Comparison of ENCODE assay signal across 8 cellular contexts in genomic region chr6:33620584-33621395, GRCh38. TPM values are rescaled to one million over a fixed set of nuclear protein-coding genes. Genes with fewer than 3 reads are reported as not detected.
DNase-seq lines count a peak whose midpoint lies in the region; ATAC-seq and TF ChIP-seq lines count a peak whose summit lies in the region.

TSS of gene ITPR3 (plus strand) at chr6:33621322. CDS start at chr6:33621603, 281 bp downstream.

- H3K27ac ChIP-seq in esophagus muscularis mucosa (replicated peaks in 1 of 4) = peak within 1 kb of the TSS; percentile 79 to 90 (median 85)
- no peak within 1 kb of the TSS for H3K27ac ChIP-seq in neural cell (ENCODE audit: low read length)
- peak within 1 kb of the TSS; percentile 62 for H3K27ac ChIP-seq in subcutaneous abdominal adipose tissue (ENCODE audit: low read depth, low read length)

- no peak for TF ChIP-seq POLR2A in esophagus muscularis mucosa (IDR thresholded peaks at IDR 0.05; ENCODE audit: low read depth)

- H3K4me3 ChIP-seq in esophagus muscularis mucosa (peak within 1 kb of the TSS; percentile 58 to 78 (median 62)), neural cell (ENCODE audit: low read length) (peak within 1 kb of the TSS; percentile 60), subcutaneous abdominal adipose tissue (ENCODE audit: low read depth in 1 of 5, low read length in 5 of 5) (peak within 1 kb of the TSS; percentile 70 to 84 (median 75))

- H3K79me2 ChIP-seq in neural cell (replicated peaks; ENCODE audit: insufficient read depth, low read length) = no peaks in the 10 kb centered on the region

- H2AFZ ChIP-seq in neural cell (ENCODE audit: low read depth, low read length) = no peak within 1 kb of the TSS

- TF ChIP-seq EP300 in esophagus muscularis mucosa (IDR thresholded peaks at IDR 0.05) (no peak), neural cell (conservative IDR thresholded peaks at IDR 0.05; ENCODE audit: poor library complexity, severe bottlenecking) (no peak)

- H3K27me3 ChIP-seq in esophagus muscularis mucosa (peaks cover 0 to 48% (median 9%) of the 10 kb centered on the region in 4 donors), neural cell (ENCODE audit: insufficient read depth, low read depth, low read length) (peaks cover 58% of the 10 kb centered on the region), subcutaneous abdominal adipose tissue (ENCODE audit: control insufficient read depth in 5 of 5, insufficient read depth in 4 of 5, low read length in 5 of 5) (peaks cover 0 to 13% (median 10%) of the 10 kb centered on the region in 5 donors)

- peak; percentile 73 for ATAC-seq in HG03045 (IDR thresholded peaks at IDR 0.05; ENCODE audit: unreplicated experiment)

- 3% methylated on average over 9 of the region's 75 CpGs for WGBS in esophagus muscularis mucosa

- peak; percentile 74 to 87 (median 84) for DNase-seq in NCI-H1417 (lab: John Stamatoyannopoulos, UW)
- DNase-seq in NCI-H1417 treated with DMSO at 0.1 percent for 48 hours (lab: John Stamatoyannopoulos, UW) = no peak
- peak; percentile 49 to 52 for DNase-seq in NOMO-1 (lab: John Stamatoyannopoulos, UW; ENCODE audit: unreplicated experiment in 2 of 2)
- peak; percentile 51 for DNase-seq in activated T-cell treated with anti-CD3 and anti-CD28 coated beads for 4 hours
- no peak for DNase-seq in esophagus muscularis mucosa (ENCODE audit: extremely low spot score)

- no peak within 1 kb of the TSS for H3K9ac ChIP-seq in neural cell (ENCODE audit: low read length)
- peak within 1 kb of the TSS; percentile 16 to 73 (median 66) for H3K9ac ChIP-seq in subcutaneous abdominal adipose tissue (ENCODE audit: low read length in 5 of 5)

- intact Hi-C loops in esophagus muscularis mucosa (cut with DNase I) = no loop called here

- H4K20me1 ChIP-seq in neural cell (ENCODE audit: insufficient read depth) = no peaks in the 10 kb centered on the region

- no peaks in the 10 kb centered on the region for H3F3A ChIP-seq in neural cell (ENCODE audit: insufficient read depth, low read length, poor library complexity, severe bottlenecking)

- H3K9me2 ChIP-seq in neural cell (ENCODE audit: insufficient read depth, low read length) = no peaks in the 10 kb centered on the region

- H3K9me3 ChIP-seq in esophagus muscularis mucosa = no peaks in the 10 kb centered on the region
- no peaks in the 10 kb centered on the region for H3K9me3 ChIP-seq in neural cell (ENCODE audit: low read length)
- no peaks in the 10 kb centered on the region for H3K9me3 ChIP-seq in subcutaneous abdominal adipose tissue (ENCODE audit: control insufficient read depth in 5 of 5, low read length in 5 of 5)

- TF ChIP-seq CTCF in esophagus muscularis mucosa (IDR thresholded peaks at IDR 0.05) = no peak
- no peak for TF ChIP-seq CTCF in neural cell (IDR thresholded peaks at IDR 0.05; ENCODE audit: poor library complexity, severe bottlenecking)

- H3K4me1 ChIP-seq in esophagus muscularis mucosa = peaks cover 20 to 62% (median 53%) of the 10 kb centered on the region in 4 donors
- H3K4me1 ChIP-seq in subcutaneous abdominal adipose tissue (ENCODE audit: control insufficient read depth in 5 of 5, insufficient read depth in 5 of 5, low read length in 5 of 5) = peaks cover 0 to 40% (median 25%) of the 10 kb centered on the region in 5 donors

- H3K36me3 ChIP-seq in esophagus muscularis mucosa = peaks cover 0 to 13% (median 0%) of the 10 kb centered on the region in 4 donors
- no peaks in the 10 kb centered on the region for H3K36me3 ChIP-seq in neural cell (ENCODE audit: insufficient read depth, low read length)
- no peaks in the 10 kb centered on the region for H3K36me3 ChIP-seq in subcutaneous abdominal adipose tissue (ENCODE audit: control insufficient read depth in 5 of 5, insufficient read depth in 5 of 5, low read length in 5 of 5)

- no peak for TF ChIP-seq RAD21 in neural cell (conservative IDR thresholded peaks at IDR 0.05)

- no peak within 1 kb of the TSS for H3K4me2 ChIP-seq in neural cell (ENCODE audit: low read length)

TF ChIP-seq in neural cell, 6 proteins besides CTCF, POLR2A, EP300 and RAD21:
- TF ChIP-seq POLR2AphosphoS5 (IDR thresholded peaks at IDR 0.05) (no peak), MXI1 (conservative IDR thresholded peaks at IDR 0.05; ENCODE audit: poor library complexity, severe bottlenecking) (no peak), EZH2 (IDR thresholded peaks at IDR 0.05; ENCODE audit: borderline replicate concordance, insufficient read depth, low read length, poor library complexity, severe bottlenecking) (no peak), SMC3 (conservative IDR thresholded peaks at IDR 0.05; ENCODE audit: poor library complexity) (no peak), TAF1 (IDR thresholded peaks at IDR 0.05; ENCODE audit: low read depth) (no peak)
- TF ChIP-seq, protein P1, sequence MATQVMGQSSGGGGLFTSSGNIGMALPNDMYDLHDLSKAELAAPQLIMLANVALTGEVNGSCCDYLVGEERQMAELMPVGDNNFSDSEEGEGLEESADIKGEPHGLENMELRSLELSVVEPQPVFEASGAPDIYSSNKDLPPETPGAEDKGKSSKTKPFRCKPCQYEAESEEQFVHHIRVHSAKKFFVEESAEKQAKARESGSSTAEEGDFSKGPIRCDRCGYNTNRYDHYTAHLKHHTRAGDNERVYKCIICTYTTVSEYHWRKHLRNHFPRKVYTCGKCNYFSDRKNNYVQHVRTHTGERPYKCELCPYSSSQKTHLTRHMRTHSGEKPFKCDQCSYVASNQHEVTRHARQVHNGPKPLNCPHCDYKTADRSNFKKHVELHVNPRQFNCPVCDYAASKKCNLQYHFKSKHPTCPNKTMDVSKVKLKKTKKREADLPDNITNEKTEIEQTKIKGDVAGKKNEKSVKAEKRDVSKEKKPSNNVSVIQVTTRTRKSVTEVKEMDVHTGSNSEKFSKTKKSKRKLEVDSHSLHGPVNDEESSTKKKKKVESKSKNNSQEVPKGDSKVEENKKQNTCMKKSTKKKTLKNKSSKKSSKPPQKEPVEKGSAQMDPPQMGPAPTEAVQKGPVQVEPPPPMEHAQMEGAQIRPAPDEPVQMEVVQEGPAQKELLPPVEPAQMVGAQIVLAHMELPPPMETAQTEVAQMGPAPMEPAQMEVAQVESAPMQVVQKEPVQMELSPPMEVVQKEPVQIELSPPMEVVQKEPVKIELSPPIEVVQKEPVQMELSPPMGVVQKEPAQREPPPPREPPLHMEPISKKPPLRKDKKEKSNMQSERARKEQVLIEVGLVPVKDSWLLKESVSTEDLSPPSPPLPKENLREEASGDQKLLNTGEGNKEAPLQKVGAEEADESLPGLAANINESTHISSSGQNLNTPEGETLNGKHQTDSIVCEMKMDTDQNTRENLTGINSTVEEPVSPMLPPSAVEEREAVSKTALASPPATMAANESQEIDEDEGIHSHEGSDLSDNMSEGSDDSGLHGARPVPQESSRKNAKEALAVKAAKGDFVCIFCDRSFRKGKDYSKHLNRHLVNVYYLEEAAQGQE (IDR thresholded peaks at IDR 0.05; ENCODE audit: borderline replicate concordance) = no peak
TF ChIP-seq in neural cell: peak in this region for 0.

RNA-seq across cellular contexts. Expression of gene ITPR3, which starts in this region (rescaled TPM):
- total RNA-seq in esophagus muscularis mucosa = 10 to 100 TPM; 12.1 to 24.9 (median 20.5) TPM
- 0.11 and 0.16 TPM in 2 replicates for polyA plus RNA-seq in neural cell
- polyA minus RNA-seq in neural cell = 0.23 and 0.24 TPM in 2 replicates

Comparison
In these comparisons a context has a peak if more than half of its experiments do, and no peak if none do; other contexts are left out.
1. DNase-seq: peak in NCI-H1417 (3 of 3), NOMO-1 (2 of 2) and activated T-cell treated with anti-CD3 and anti-CD28 coated beads for 4 hours (single experiment); none in NCI-H1417 treated with DMSO at 0.1 percent for 48 hours (single experiment) and esophagus muscularis mucosa (single experiment).
2. Peak in every context shown above with its lines, with median percentiles within 50 percentile points of each other: H3K4me3 ChIP-seq.